ENCODE assay signal across 8 cellular contexts in genomic region chr15:44427756-44428724, GRCh38.
DNase-seq lines count a peak whose midpoint lies in the region; ATAC-seq, FAIRE-seq and TF ChIP-seq lines count a peak whose summit lies in the region.

No MANE protein-coding gene starts in this region.

- no peaks in the 10 kb centered on the region for H3K4me1 ChIP-seq in iPS-20b (ENCODE audit: insufficient read depth, low read length)

- peak; percentile 3 for DNase-seq in stimulated activated CD4-positive, alpha-beta T cell treated with anti-CD3 and anti-CD28 coated beads, Interleukin-2, amount 100 ng/mL, for 4 hours (ENCODE audit: low read depth)
- DNase-seq in stimulated activated CD4-positive, alpha-beta T cell treated with anti-CD3 and anti-CD28 coated beads, Interleukin-1b, Interleukin-23, amount 100 ng/mL, for 48 hours, result no peak
- DNase-seq in NCI-H2171 treated with DMSO at 0.1 percent for 48 hours (lab: John Stamatoyannopoulos, UW), result peak; percentile 95
- peak; percentile 18 for DNase-seq in astrocyte of the cerebellum (ENCODE audit: low read depth)
- peak; percentile 15 for DNase-seq in smooth muscle cell of the brain vasculature (ENCODE audit: low read depth, low spot score)
- DNase-seq in D721Med (ENCODE audit: insufficient read length, low spot score), result no peak

- 0 out of 2 replicates have a peak, but pooled peaks cover 3% of the 10 kb centered on the region for H3K36me3 ChIP-seq in iPS-20b (ENCODE audit: insufficient read depth, low read depth, low read length)

- FAIRE-seq in D721Med (lab: Jason Lieb, UNC), result no peak

- H3K9ac ChIP-seq in iPS-20b (ENCODE audit: low read depth, low read length), result peak overlapping the region; percentile 98

- no peaks in the 10 kb centered on the region for H3K9me3 ChIP-seq in iPS-20b (ENCODE audit: insufficient read depth, low read depth, low read length)

- peak; percentile 16 for ATAC-seq in HG02763 (IDR thresholded peaks at IDR 0.05; ENCODE audit: unreplicated experiment)

- no peaks in the 10 kb centered on the region for H3K27me3 ChIP-seq in iPS-20b (ENCODE audit: insufficient read depth, low read length)

- H3K27ac ChIP-seq in iPS-20b (ENCODE audit: low read length), result peak overlapping the region; percentile 99

- peak overlapping the region; percentile 85 for H3K4me3 ChIP-seq in astrocyte of the cerebellum (ENCODE audit: low read depth, low read length)
- H3K4me3 ChIP-seq in iPS-20b (ENCODE audit: low read length), result peak overlapping the region; percentile 86

- no peak for TF ChIP-seq CTCF in astrocyte of the cerebellum (IDR thresholded peaks at IDR 0.05; ENCODE audit: low read depth, low read length, missing control alignments)
- no peak for TF ChIP-seq CTCF in D721Med (IDR thresholded peaks at IDR 0.05; ENCODE audit: insufficient read depth, missing control alignments)

- in situ Hi-C loops in astrocyte of the cerebellum (cut with HindIII; ENCODE audit: low sequenced_read_pairs), result no loop called here

Comparison
In these comparisons a context has a peak if more than half of its experiments do, and no peak if none do; other contexts are left out.
1. DNase-seq: peak in stimulated activated CD4-positive, alpha-beta T cell treated with anti-CD3 and anti-CD28 coated beads, Interleukin-2, amount 100 ng/mL, for 4 hours (single experiment), NCI-H2171 treated with DMSO at 0.1 percent for 48 hours (single experiment), astrocyte of the cerebellum (single experiment) and smooth muscle cell of the brain vasculature (single experiment); none in stimulated activated CD4-positive, alpha-beta T cell treated with anti-CD3 and anti-CD28 coated beads, Interleukin-1b, Interleukin-23, amount 100 ng/mL, for 48 hours (single experiment) and D721Med (single experiment).